Comparison of ENCODE assay signal across 16 cellular contexts in genomic region chr21:10471999-10472398, GRCh38. TPM values are rescaled to one million over a fixed set of nuclear protein-coding genes. Genes with fewer than 3 reads are reported as not detected.
"Had no signal": no experiment of that assay in that cellular context is flagged by ENCODE, and none has a peak within 500 bp of the region (broad histone marks: within the 10 kb centered on the region; RNA-seq: fewer than 3 reads in every experiment).

No MANE protein-coding gene starts in this region.

RNA-seq across cellular contexts. Expression of gene TPTE, which starts 49.4 kb away (rescaled TPM):
- total RNA-seq: activated CD4-positive, alpha-beta memory T cell treated with anti-CD3 and anti-CD28 coated beads, Interleukin-2, amount 10 ng/mL, durations not matched to agents 7 days and 5 days; activated CD4-positive, alpha-beta T cell treated with anti-CD3 and anti-CD28 coated beads for 36 hours; activated CD4-positive, alpha-beta T cell treated with anti-CD3 and anti-CD28 coated beads, Interleukin-2, amount 10 ng/mL, durations not matched to agents 7 days and 5 days; activated CD8-positive, alpha-beta memory T cell treated with anti-CD3 and anti-CD28 coated beads, Interleukin-2, amount 10 ng/mL, durations not matched to agents 7 days and 5 days; activated CD8-positive, alpha-beta T cell treated with anti-CD3 and anti-CD28 coated beads, Interleukin-2, amount 10 ng/mL, durations not matched to agents 7 days and 5 days; activated naive CD8-positive, alpha-beta T cell treated with anti-CD3 and anti-CD28 coated beads, Interleukin-2, amount 10 ng/mL, durations not matched to agents 7 days and 5 days; activated T-helper 2 cell treated with anti-CD3 and anti-CD28 coated beads, Interferon-gamma antibody, Interleukin-2, Interleukin-4, amounts not matched to agents 10 μg/mL and 5 μg/mL and 100 μg/mL, durations not matched to agents 14 hours and 24 hours and 36 hours; ascending aorta; bronchial epithelial cell; cardiac muscle cell; T-cell; T-helper 1 cell treated with Interleukin-12 subunit alpha and Interleukin-12 subunit beta and Interleukin-4 antibody, amounts not matched to agents 30 ng/mL and 1 ng/mL, for 36 hours; T-helper 17 cell; T-helper 2 cell treated with Interferon-gamma antibody and Interleukin-4, amounts not matched to agents 100 ng/mL and 5 ng/mL, for 36 hours; WTC11 had no signal
- polyA plus RNA-seq: adipose tissue, cardiac muscle cell had no signal
